In genomic region chr2:51220606-51221005, GRCh38 we compare ENCODE assay signal across 22 cellular contexts.
"Had no signal": no experiment of that assay in that cellular context is flagged by ENCODE, and none has a peak within 500 bp of the region (broad histone marks: within the 10 kb centered on the region; RNA-seq: fewer than 3 reads in every experiment).

No MANE protein-coding gene starts in this region.

- H3K9me3 ChIP-seq: breast epithelium, left ventricle myocardium inferior, neutrophil, ovary, tibial nerve had no signal

- ATAC-seq: activated CD4-positive, alpha-beta T cell treated with anti-CD3 and anti-CD28 coated beads for 36 hours; activated CD8-positive, alpha-beta memory T cell treated with anti-CD3 and anti-CD28 coated beads, Interleukin-2, amount 10 ng/mL, durations not matched to agents 7 days and 5 days; activated CD8-positive, alpha-beta T cell treated with anti-CD3 and anti-CD28 coated beads, Interleukin-2, amount 10 ng/mL, durations not matched to agents 7 days and 5 days; foreskin keratinocyte had no signal

- H3K27ac Mint-ChIP-seq: activated CD4-positive, alpha-beta T cell treated with anti-CD3 and anti-CD28 coated beads for 36 hours; activated CD8-positive, alpha-beta memory T cell treated with anti-CD3 and anti-CD28 coated beads, Interleukin-2, amount 10 ng/mL, durations not matched to agents 7 days and 5 days; activated CD8-positive, alpha-beta T cell treated with anti-CD3 and anti-CD28 coated beads, Interleukin-2, amount 10 ng/mL, durations not matched to agents 7 days and 5 days; activated naive CD4-positive, alpha-beta T cell treated with anti-CD3 and anti-CD28 coated beads, Interleukin-2, amount 50 U/mL, for 24 hours; activated T-helper 2 cell treated with anti-CD3 and anti-CD28 coated beads, Interferon-gamma antibody, Interleukin-2, Interleukin-4, amounts not matched to agents 10 μg/mL and 5 μg/mL and 100 μg/mL, durations not matched to agents 14 hours and 24 hours and 36 hours; dendritic cell treated with granulocyte-macrophage colony-stimulating factor and Interleukin-4, amounts not matched to agents 40 ng/mL and 50 ng/mL, for 4 days; nephron progenitor cell; progenitor cell of endocrine pancreas had no signal

- H3K27ac ChIP-seq: breast epithelium, foreskin keratinocyte, left ventricle myocardium inferior, neutrophil, ovary, tibial nerve had no signal

- H3K36me3 ChIP-seq: breast epithelium, left ventricle myocardium inferior, neutrophil, ovary, tibial nerve had no signal

- H3K4me1 ChIP-seq: breast epithelium, foreskin keratinocyte, left ventricle myocardium inferior had no signal

- H3K4me3 Mint-ChIP-seq: activated CD4-positive, alpha-beta T cell treated with anti-CD3 and anti-CD28 coated beads for 36 hours; activated CD8-positive, alpha-beta memory T cell treated with anti-CD3 and anti-CD28 coated beads, Interleukin-2, amount 10 ng/mL, durations not matched to agents 7 days and 5 days; activated CD8-positive, alpha-beta T cell treated with anti-CD3 and anti-CD28 coated beads, Interleukin-2, amount 10 ng/mL, durations not matched to agents 7 days and 5 days; activated naive CD4-positive, alpha-beta T cell treated with anti-CD3 and anti-CD28 coated beads, Interleukin-2, amount 50 U/mL, for 24 hours; dendritic cell treated with granulocyte-macrophage colony-stimulating factor and Interleukin-4, amounts not matched to agents 40 ng/mL and 50 ng/mL, for 4 days; nephron progenitor cell had no signal

- H3K9me3 Mint-ChIP-seq: nephron progenitor cell had no signal

- H3K36me3 Mint-ChIP-seq: activated CD8-positive, alpha-beta memory T cell treated with anti-CD3 and anti-CD28 coated beads, Interleukin-2, amount 10 ng/mL, durations not matched to agents 7 days and 5 days; activated naive CD4-positive, alpha-beta T cell treated with anti-CD3 and anti-CD28 coated beads, Interleukin-2, amount 50 U/mL, for 24 hours had no signal

- H3K27me3 ChIP-seq: breast epithelium, foreskin keratinocyte, neutrophil, ovary, tibial nerve had no signal

- H3K27me3 Mint-ChIP-seq: activated CD4-positive, alpha-beta T cell treated with anti-CD3 and anti-CD28 coated beads for 36 hours; activated CD8-positive, alpha-beta memory T cell treated with anti-CD3 and anti-CD28 coated beads, Interleukin-2, amount 10 ng/mL, durations not matched to agents 7 days and 5 days; activated naive CD4-positive, alpha-beta T cell treated with anti-CD3 and anti-CD28 coated beads, Interleukin-2, amount 50 U/mL, for 24 hours; dendritic cell treated with granulocyte-macrophage colony-stimulating factor and Interleukin-4, amounts not matched to agents 40 ng/mL and 50 ng/mL, for 4 days; progenitor cell of endocrine pancreas had no signal

- H3K4me1 Mint-ChIP-seq: activated CD4-positive, alpha-beta T cell treated with anti-CD3 and anti-CD28 coated beads for 36 hours; activated CD8-positive, alpha-beta memory T cell treated with anti-CD3 and anti-CD28 coated beads, Interleukin-2, amount 10 ng/mL, durations not matched to agents 7 days and 5 days; activated naive CD4-positive, alpha-beta T cell treated with anti-CD3 and anti-CD28 coated beads, Interleukin-2, amount 50 U/mL, for 24 hours; nephron progenitor cell had no signal

- DNase-seq: activated CD4-positive, alpha-beta T cell treated with anti-CD3 and anti-CD28 coated beads for 36 hours; activated CD4-positive, CD25-positive, alpha-beta regulatory T cell; activated CD8-positive, alpha-beta memory T cell treated with anti-CD3 and anti-CD28 coated beads, Interleukin-2, amount 10 ng/mL, durations not matched to agents 7 days and 5 days; activated CD8-positive, alpha-beta T cell treated with anti-CD3 and anti-CD28 coated beads, Interleukin-2, amount 10 ng/mL, durations not matched to agents 7 days and 5 days; activated T-cell treated with anti-CD3 and anti-CD28 coated beads, Interleukin-2, amount 50 U/mL, for 48 hours; central memory CD4-positive, alpha-beta T cell; effector CD8-positive, alpha-beta T cell; foreskin keratinocyte; kidney glomerular epithelial cell; left ventricle myocardium inferior; nephron progenitor cell; ovary; retina; stimulated activated naive CD4-positive, alpha-beta T cell treated with Interleukin-2 at 50 U/mL for 16 hours; T-helper 2 cell had no signal

- H3K4me3 ChIP-seq: breast epithelium, left ventricle myocardium inferior, ovary, tibial nerve had no signal
